ENCODE assay signal across 6 cellular contexts in genomic region chrX:9018332-9018731, GRCh38. TPM values are rescaled to one million over a fixed set of nuclear protein-coding genes. Genes with fewer than 3 reads are reported as not detected.
"Had no signal": no experiment of that assay in that cellular context is flagged by ENCODE, and none has a peak within 500 bp of the region (broad histone marks: within the 10 kb centered on the region; RNA-seq: fewer than 3 reads in every experiment).

No MANE protein-coding gene starts in this region.

RNA-seq across cellular contexts. Expression of gene FAM9B, which starts 15.6 kb away (rescaled TPM):
- total RNA-seq: OCI-LY7, PC-9, Peyer's patch, Right ventricle myocardium inferior, Right ventricle myocardium superior, SJSA1 had no signal
